27 cellular contexts compared by ENCODE assay signal in the genomic region with DNA sequence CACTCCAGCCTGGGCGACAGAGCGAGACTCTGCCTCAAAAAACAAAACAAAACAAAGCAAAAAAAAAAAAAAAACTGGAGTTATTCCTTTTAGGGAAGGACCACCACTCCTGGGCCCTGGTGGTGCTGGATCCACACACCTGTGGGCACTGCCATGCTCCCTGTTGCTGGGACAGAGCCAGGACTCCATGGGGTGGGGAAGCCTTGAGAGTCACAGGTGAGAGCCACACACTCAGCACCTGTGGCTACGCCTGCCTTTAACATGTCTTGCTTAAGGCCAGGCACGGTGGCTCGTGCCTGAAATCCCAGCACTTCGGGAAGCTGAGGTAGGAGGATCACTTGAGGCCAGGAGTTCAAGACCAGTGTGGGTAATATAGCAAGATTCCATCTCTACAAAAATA. TPM values are rescaled to one million over a fixed set of nuclear protein-coding genes. Genes with fewer than 3 reads are reported as not detected.
A peak's percentile ranks its signal among the peaks of the same experiment; 100 is the strongest.
DNase-seq lines count a peak whose midpoint lies in the region; ATAC-seq and TF ChIP-seq lines count a peak whose summit lies in the region.
"Had no signal": no experiment of that assay in that cellular context is flagged by ENCODE, and none has a peak within 500 bp of the region (broad histone marks: within the 10 kb centered on the region; RNA-seq: fewer than 3 reads in every experiment).

No MANE protein-coding gene starts in this region.

- no peaks in the 10 kb centered on the region for H3K4me1 ChIP-seq in right cardiac atrium (ENCODE audit: control insufficient read depth, insufficient read depth, low read length)
- H3K4me1 ChIP-seq in HEK293 (ENCODE audit: control insufficient read depth, insufficient read depth, low read length), result no peaks in the 10 kb centered on the region
- H3K4me1 ChIP-seq: BE2C had no signal

- no peaks in the 10 kb centered on the region for H3K27me3 ChIP-seq in right cardiac atrium (ENCODE audit: control insufficient read depth, insufficient read depth)
- H3K27me3 ChIP-seq: BE2C, BLaER1 had no signal

- DNase-seq in right cardiac atrium, result peak in 2 of 3 donors; percentile 16 to 32
- DNase-seq in cardiac septum (ENCODE audit: low spot score), result no peak
- no peak for DNase-seq in activated T-helper 1 cell treated with anti-CD3 and anti-CD28 coated beads, Interleukin-12 subunit alpha, Interleukin-12 subunit beta, Interleukin-2, Interleukin-4 antibody, amounts not matched to agents 30 ng/mL and 10 ng/mL and 1 ng/mL, durations not matched to agents 14 hours and 24 hours and 36 hours (ENCODE audit: low spot score)
- DNase-seq: 8988T; ACHN; BE2C; C1 segment of cervical spinal cord; CD4-positive, CD25-positive, alpha-beta regulatory T cell; CD8-positive, alpha-beta memory T cell; COR-L47; DMS 273 treated with DMSO at 0.1 percent for 48 hours; DMS153; DMS53; DMS79; DND-41; EL; GDM1 had no signal

- H3K36me3 ChIP-seq in HEK293 (ENCODE audit: control insufficient read depth in 2 of 2, insufficient read depth in 1 of 2, low read length in 2 of 2), result peaks cover 0 to 47% of the 10 kb centered on the region in 2 experiments; a peak in 2 of 3 replicates
- H3K36me3 ChIP-seq: BE2C had no signal

- no peaks in the 10 kb centered on the region for H3K4me1 Mint-ChIP-seq in activated T-helper 1 cell treated with anti-CD3 and anti-CD28 coated beads, Interleukin-12 subunit alpha, Interleukin-12 subunit beta, Interleukin-2, Interleukin-4 antibody, amounts not matched to agents 30 ng/mL and 10 ng/mL and 1 ng/mL, durations not matched to agents 14 hours and 24 hours and 36 hours (ENCODE audit: low read depth)
- H3K4me1 Mint-ChIP-seq: CD14-positive monocyte had no signal

- WGBS in right cardiac atrium, result 96% methylated on average over 6 of the region's 6 CpGs

- H3K27ac ChIP-seq in right cardiac atrium (ENCODE audit: low read length) (no peak overlapping the region), HEK293 (ENCODE audit: extremely low read depth, low read depth, low read length) (no peak overlapping the region)
- H3K27ac ChIP-seq: BLaER1 had no signal

- TF ChIP-seq CTCF in HEK293 (tag by site-specific recombination; IDR thresholded peaks at IDR 0.05), result no peak

- H3K9me3 Mint-ChIP-seq in activated T-helper 1 cell treated with anti-CD3 and anti-CD28 coated beads, Interleukin-12 subunit alpha, Interleukin-12 subunit beta, Interleukin-2, Interleukin-4 antibody, amounts not matched to agents 30 ng/mL and 10 ng/mL and 1 ng/mL, durations not matched to agents 14 hours and 24 hours and 36 hours, result no peaks in the 10 kb centered on the region
- H3K9me3 Mint-ChIP-seq: CD14-positive monocyte; CD4-positive, alpha-beta memory T cell; CD4-positive, CD25-positive, alpha-beta regulatory T cell; CD8-positive, alpha-beta memory T cell had no signal

- H3K4me3 ChIP-seq in right cardiac atrium (ENCODE audit: low read length) (no peak overlapping the region), HEK293 (ENCODE audit: low read depth, low read length) (no peak overlapping the region)
- H3K4me3 ChIP-seq: BLaER1, GM12878 had no signal

- ATAC-seq in right cardiac atrium (no peak), HG03280 (IDR thresholded peaks at IDR 0.05; ENCODE audit: unreplicated experiment) (no peak)
- ATAC-seq: GM12878 had no signal

- no peaks in the 10 kb centered on the region for H3K27me3 Mint-ChIP-seq in activated T-helper 1 cell treated with anti-CD3 and anti-CD28 coated beads, Interleukin-12 subunit alpha, Interleukin-12 subunit beta, Interleukin-2, Interleukin-4 antibody, amounts not matched to agents 30 ng/mL and 10 ng/mL and 1 ng/mL, durations not matched to agents 14 hours and 24 hours and 36 hours (ENCODE audit: insufficient read depth)
- H3K27me3 Mint-ChIP-seq: CD4-positive, alpha-beta memory T cell; CD4-positive, CD25-positive, alpha-beta regulatory T cell; CD8-positive, alpha-beta memory T cell had no signal

- intact Hi-C loops in right cardiac atrium (cut with DNase I) (no loop called here), cardiac septum (cut with DNase I) (no loop called here)
- intact Hi-C loops in activated T-helper 1 cell treated with anti-CD3 and anti-CD28 coated beads, Interleukin-12 subunit alpha, Interleukin-12 subunit beta, Interleukin-2, Interleukin-4 antibody, amounts not matched to agents 30 ng/mL and 10 ng/mL and 1 ng/mL, durations not matched to agents 14 hours and 24 hours and 36 hours (cut with micrococcal nuclease), result no loop called here

- H3K4me3 Mint-ChIP-seq in activated T-helper 1 cell treated with anti-CD3 and anti-CD28 coated beads, Interleukin-12 subunit alpha, Interleukin-12 subunit beta, Interleukin-2, Interleukin-4 antibody, amounts not matched to agents 30 ng/mL and 10 ng/mL and 1 ng/mL, durations not matched to agents 14 hours and 24 hours and 36 hours, result no peak overlapping the region
- H3K4me3 Mint-ChIP-seq: CD14-positive monocyte; CD4-positive, alpha-beta memory T cell; CD4-positive, CD25-positive, alpha-beta regulatory T cell; CD8-positive, alpha-beta memory T cell had no signal

- CTCF ChIA-PET in HEK293 (lab: Yijun Ruan, JAX), result no interaction called here

- POLR2A ChIA-PET in HEK293 (lab: Yijun Ruan, JAX), result no interaction called here

- H3K27ac Mint-ChIP-seq in activated T-helper 1 cell treated with anti-CD3 and anti-CD28 coated beads, Interleukin-12 subunit alpha, Interleukin-12 subunit beta, Interleukin-2, Interleukin-4 antibody, amounts not matched to agents 30 ng/mL and 10 ng/mL and 1 ng/mL, durations not matched to agents 14 hours and 24 hours and 36 hours, result no peak overlapping the region
- H3K27ac Mint-ChIP-seq: CD14-positive monocyte; CD4-positive, alpha-beta memory T cell had no signal

- peaks cover 3% of the 10 kb centered on the region for H3K36me3 Mint-ChIP-seq in activated T-helper 1 cell treated with anti-CD3 and anti-CD28 coated beads, Interleukin-12 subunit alpha, Interleukin-12 subunit beta, Interleukin-2, Interleukin-4 antibody, amounts not matched to agents 30 ng/mL and 10 ng/mL and 1 ng/mL, durations not matched to agents 14 hours and 24 hours and 36 hours (ENCODE audit: low read depth)

- no peaks in the 10 kb centered on the region for H3K9me3 ChIP-seq in right cardiac atrium (ENCODE audit: control insufficient read depth, low read length)
- no peaks in the 10 kb centered on the region for H3K9me3 ChIP-seq in HEK293 (ENCODE audit: control insufficient read depth, insufficient read depth, low read depth, low read length)
- H3K9me3 ChIP-seq: BE2C, BLaER1 had no signal

TF ChIP-seq in HEK293, 187 proteins besides CTCF, POLR2A, EP300 and RAD21:
- TF ChIP-seq SCRT2 (tag by site-specific recombination; IDR thresholded peaks at IDR 0.05) (peak; percentile 74), RBAK (tag by site-specific recombination; IDR thresholded peaks at IDR 0.05) (no peak), ZNF707 (tag by site-specific recombination; IDR thresholded peaks at IDR 0.05) (no peak), SCRT1 (tag by site-specific recombination; IDR thresholded peaks at IDR 0.05; ENCODE audit: borderline replicate concordance) (peak; percentile 96), ZNF561 (tag by site-specific recombination; IDR thresholded peaks at IDR 0.05; ENCODE audit: borderline replicate concordance) (no peak), ZFP3 (tag by site-specific recombination; IDR thresholded peaks at IDR 0.05; ENCODE audit: low read depth) (no peak), SP2 (tag by site-specific recombination; IDR thresholded peaks at IDR 0.05) (no peak)

RNA-seq across cellular contexts. Expression of a gene that starts 18.3 kb away (rescaled TPM):
- 10 to 100 TPM in 1 of 4 donors, 1 to 10 TPM in 3; 2.1 to 10.0 (median 2.3) TPM for total RNA-seq in right cardiac atrium
- 0.91 TPM for polyA plus RNA-seq in right cardiac atrium
- 0.81 TPM for total RNA-seq in cardiac septum
- not detected in 2 replicates for total RNA-seq in activated T-helper 1 cell treated with anti-CD3 and anti-CD28 coated beads, Interleukin-12 subunit alpha, Interleukin-12 subunit beta, Interleukin-2, Interleukin-4 antibody, amounts not matched to agents 30 ng/mL and 10 ng/mL and 1 ng/mL, durations not matched to agents 14 hours and 24 hours and 36 hours
- total RNA-seq: A673; CD4-positive, alpha-beta memory T cell; CD4-positive, CD25-positive, alpha-beta regulatory T cell; CD8-positive, alpha-beta memory T cell; G401 had no signal
- polyA plus RNA-seq: CD14-positive monocyte; CD4-positive, alpha-beta memory T cell; CD4-positive, CD25-positive, alpha-beta regulatory T cell; CD8-positive, alpha-beta memory T cell had no signal

RNA-seq across cellular contexts. Expression of a gene that starts 20.8 kb away (rescaled TPM):
- total RNA-seq in right cardiac atrium (10 to 100 TPM in 1 of 4 donors, 1 to 10 TPM in 3; 3.5 to 11.3 (median 4.9) TPM), cardiac septum (2.8 TPM)
- 7.7 TPM for polyA plus RNA-seq in right cardiac atrium
- not detected in 2 replicates for total RNA-seq in activated T-helper 1 cell treated with anti-CD3 and anti-CD28 coated beads, Interleukin-12 subunit alpha, Interleukin-12 subunit beta, Interleukin-2, Interleukin-4 antibody, amounts not matched to agents 30 ng/mL and 10 ng/mL and 1 ng/mL, durations not matched to agents 14 hours and 24 hours and 36 hours
- total RNA-seq: CD4-positive, CD25-positive, alpha-beta regulatory T cell; CD8-positive, alpha-beta memory T cell; Daoy; GM12878 had no signal
- polyA plus RNA-seq: AG04450; CD14-positive monocyte; CD4-positive, alpha-beta memory T cell; CD4-positive, CD25-positive, alpha-beta regulatory T cell; CD8-positive, alpha-beta memory T cell; GM12878 had no signal

RNA-seq across cellular contexts. Expression of a gene that starts 25.5 kb away (rescaled TPM):
- total RNA-seq in right cardiac atrium (10 to 100 TPM; 11.6 to 23.8 (median 17.6) TPM), cardiac septum (31.4 TPM)
- 15.5 TPM for polyA plus RNA-seq in right cardiac atrium
- 0.18 and 0.29 TPM in 2 replicates for total RNA-seq in activated T-helper 1 cell treated with anti-CD3 and anti-CD28 coated beads, Interleukin-12 subunit alpha, Interleukin-12 subunit beta, Interleukin-2, Interleukin-4 antibody, amounts not matched to agents 30 ng/mL and 10 ng/mL and 1 ng/mL, durations not matched to agents 14 hours and 24 hours and 36 hours
- total RNA-seq: A673; CD4-positive, CD25-positive, alpha-beta regulatory T cell; GM12878 had no signal
- polyA plus RNA-seq: CD14-positive monocyte; CD4-positive, alpha-beta memory T cell; CD4-positive, CD25-positive, alpha-beta regulatory T cell; CD8-positive, alpha-beta memory T cell had no signal

RNA-seq across cellular contexts. Expression of a gene that starts 51.3 kb away (rescaled TPM):
- 10 to 100 TPM in 3 of 4 donors, 1 to 10 TPM in 1; 8.4 to 12.2 (median 10.6) TPM for total RNA-seq in right cardiac atrium
- 10.2 TPM for polyA plus RNA-seq in right cardiac atrium
- 13.5 TPM for total RNA-seq in cardiac septum
- total RNA-seq in activated T-helper 1 cell treated with anti-CD3 and anti-CD28 coated beads, Interleukin-12 subunit alpha, Interleukin-12 subunit beta, Interleukin-2, Interleukin-4 antibody, amounts not matched to agents 30 ng/mL and 10 ng/mL and 1 ng/mL, durations not matched to agents 14 hours and 24 hours and 36 hours, result 28.1 and 30.3 TPM in 2 replicates

Comparison
In these comparisons a context has a peak if more than half of its experiments do, and no peak if none do; other contexts are left out.
1. DNase-seq: peak in right cardiac atrium (2 of 3); none in cardiac septum (single experiment) and activated T-helper 1 cell treated with anti-CD3 and anti-CD28 coated beads, Interleukin-12 subunit alpha, Interleukin-12 subunit beta, Interleukin-2, Interleukin-4 antibody, amounts not matched to agents 30 ng/mL and 10 ng/mL and 1 ng/mL, durations not matched to agents 14 hours and 24 hours and 36 hours (single experiment).